1 cellular context compared by ENCODE assay signal in the genomic region with DNA sequence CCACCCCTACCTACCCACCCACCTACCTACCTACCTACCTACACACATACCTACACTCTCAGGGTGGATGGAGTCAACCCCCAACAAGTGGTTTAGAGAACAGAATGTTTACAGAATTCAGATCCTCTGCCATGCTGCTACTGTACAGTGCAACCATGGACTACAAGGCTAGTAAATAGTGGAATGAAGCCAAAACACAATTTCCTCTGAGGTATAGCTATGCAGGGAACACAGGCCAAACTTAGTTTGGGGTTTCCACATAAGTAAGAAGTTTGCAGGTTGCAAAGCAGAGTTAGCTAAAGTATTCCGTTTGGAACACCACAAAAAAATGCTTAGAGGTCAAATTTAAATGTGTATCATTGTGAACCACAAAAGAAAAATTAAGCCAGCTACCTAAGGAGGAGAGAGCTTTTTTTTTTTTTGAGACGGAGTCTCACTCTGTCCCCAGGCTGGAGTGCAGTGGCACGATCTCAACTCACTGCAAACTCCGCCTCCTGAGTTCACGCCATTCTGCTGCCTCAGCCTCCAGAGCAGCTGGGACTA.
A peak's percentile ranks its signal among the peaks of the same experiment; 100 is the strongest.
TF ChIP-seq lines count a peak whose summit lies in the region.

No MANE protein-coding gene starts in this region.

TF ChIP-seq in HEK293, 187 proteins besides CTCF, POLR2A, EP300 and RAD21:
- TF ChIP-seq ZNF600 (tag by site-specific recombination; IDR thresholded peaks at IDR 0.05) = no peak
- TF ChIP-seq, protein P1, sequence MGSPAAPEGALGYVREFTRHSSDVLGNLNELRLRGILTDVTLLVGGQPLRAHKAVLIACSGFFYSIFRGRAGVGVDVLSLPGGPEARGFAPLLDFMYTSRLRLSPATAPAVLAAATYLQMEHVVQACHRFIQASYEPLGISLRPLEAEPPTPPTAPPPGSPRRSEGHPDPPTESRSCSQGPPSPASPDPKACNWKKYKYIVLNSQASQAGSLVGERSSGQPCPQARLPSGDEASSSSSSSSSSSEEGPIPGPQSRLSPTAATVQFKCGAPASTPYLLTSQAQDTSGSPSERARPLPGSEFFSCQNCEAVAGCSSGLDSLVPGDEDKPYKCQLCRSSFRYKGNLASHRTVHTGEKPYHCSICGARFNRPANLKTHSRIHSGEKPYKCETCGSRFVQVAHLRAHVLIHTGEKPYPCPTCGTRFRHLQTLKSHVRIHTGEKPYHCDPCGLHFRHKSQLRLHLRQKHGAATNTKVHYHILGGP (tag by site-specific recombination; IDR thresholded peaks at IDR 0.05) = no peak
- no peak for TF ChIP-seq SALL2 (tag by site-specific recombination; IDR thresholded peaks at IDR 0.05; ENCODE audit: borderline replicate concordance)
- TF ChIP-seq, protein P2, sequence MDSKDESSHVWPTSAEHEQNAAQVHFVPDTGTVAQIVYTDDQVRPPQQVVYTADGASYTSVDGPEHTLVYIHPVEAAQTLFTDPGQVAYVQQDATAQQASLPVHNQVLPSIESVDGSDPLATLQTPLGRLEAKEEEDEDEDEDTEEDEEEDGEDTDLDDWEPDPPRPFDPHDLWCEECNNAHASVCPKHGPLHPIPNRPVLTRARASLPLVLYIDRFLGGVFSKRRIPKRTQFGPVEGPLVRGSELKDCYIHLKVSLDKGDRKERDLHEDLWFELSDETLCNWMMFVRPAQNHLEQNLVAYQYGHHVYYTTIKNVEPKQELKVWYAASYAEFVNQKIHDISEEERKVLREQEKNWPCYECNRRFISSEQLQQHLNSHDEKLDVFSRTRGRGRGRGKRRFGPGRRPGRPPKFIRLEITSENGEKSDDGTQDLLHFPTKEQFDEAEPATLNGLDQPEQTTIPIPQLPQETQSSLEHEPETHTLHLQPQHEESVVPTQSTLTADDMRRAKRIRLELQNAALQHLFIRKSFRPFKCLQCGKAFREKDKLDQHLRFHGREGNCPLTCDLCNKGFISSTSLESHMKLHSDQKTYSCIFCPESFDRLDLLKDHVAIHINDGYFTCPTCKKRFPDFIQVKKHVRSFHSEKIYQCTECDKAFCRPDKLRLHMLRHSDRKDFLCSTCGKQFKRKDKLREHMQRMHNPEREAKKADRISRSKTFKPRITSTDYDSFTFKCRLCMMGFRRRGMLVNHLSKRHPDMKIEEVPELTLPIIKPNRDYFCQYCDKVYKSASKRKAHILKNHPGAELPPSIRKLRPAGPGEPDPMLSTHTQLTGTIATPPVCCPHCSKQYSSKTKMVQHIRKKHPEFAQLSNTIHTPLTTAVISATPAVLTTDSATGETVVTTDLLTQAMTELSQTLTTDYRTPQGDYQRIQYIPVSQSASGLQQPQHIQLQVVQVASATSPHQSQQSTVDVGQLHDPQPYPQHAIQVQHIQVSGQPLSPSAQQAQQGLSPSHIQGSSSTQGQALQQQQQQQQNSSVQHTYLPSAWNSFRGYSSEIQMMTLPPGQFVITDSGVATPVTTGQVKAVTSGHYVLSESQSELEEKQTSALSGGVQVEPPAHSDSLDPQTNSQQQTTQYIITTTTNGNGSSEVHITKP (tag by site-specific recombination; IDR thresholded peaks at IDR 0.05) = peak; percentile 68
